In genomic region chr10:75013007-75013406, GRCh38 we compare ENCODE assay signal across 21 cellular contexts.
DNase-seq lines count a peak whose midpoint lies in the region; ATAC-seq and TF ChIP-seq lines count a peak whose summit lies in the region.
"Had no signal": no experiment of that assay in that cellular context is flagged by ENCODE, and none has a peak within 500 bp of the region (broad histone marks: within the 10 kb centered on the region; RNA-seq: fewer than 3 reads in every experiment).

No MANE protein-coding gene starts in this region.

- no peaks in the 10 kb centered on the region for H3K27me3 ChIP-seq in MM.1S (replicated peaks; ENCODE audit: insufficient read depth, low read length)
- no peaks in the 10 kb centered on the region for H3K27me3 ChIP-seq in subcutaneous abdominal adipose tissue (ENCODE audit: control insufficient read depth in 5 of 5, insufficient read depth in 4 of 5, low read length in 5 of 5)
- H3K27me3 ChIP-seq: left lung, neutrophil, vagina had no signal

- H3K4me2 ChIP-seq in MM.1S (ENCODE audit: low read depth, low read length): peak overlapping the region; percentile 48; the same call in 1 of the 2 replicates

- H3K4me1 ChIP-seq in MM.1S (ENCODE audit: low read length) (peaks cover 69% of the 10 kb centered on the region), subcutaneous abdominal adipose tissue (ENCODE audit: control insufficient read depth in 5 of 5, insufficient read depth in 5 of 5, low read length in 5 of 5) (peaks cover 0 to 18% (median 11%) of the 10 kb centered on the region in 5 donors)

- H3K36me3 Mint-ChIP-seq in activated naive CD4-positive, alpha-beta T cell treated with anti-CD3 and anti-CD28 coated beads for 36 hours (ENCODE audit: low read depth): peaks cover 5% of the 10 kb centered on the region
- peaks cover 4% of the 10 kb centered on the region for H3K36me3 Mint-ChIP-seq in central memory CD8-positive, alpha-beta T cell (ENCODE audit: insufficient read depth)

- no peaks in the 10 kb centered on the region for H3K9me2 ChIP-seq in MM.1S (replicated peaks; ENCODE audit: insufficient read depth, low read length)

- H3K9me3 Mint-ChIP-seq in activated naive CD4-positive, alpha-beta T cell treated with anti-CD3 and anti-CD28 coated beads for 36 hours: no peaks in the 10 kb centered on the region
- no peaks in the 10 kb centered on the region for H3K9me3 Mint-ChIP-seq in central memory CD8-positive, alpha-beta T cell
- H3K9me3 Mint-ChIP-seq: HFFc6 had no signal

- no peaks in the 10 kb centered on the region for H3K79me2 ChIP-seq in MM.1S (ENCODE audit: low read length)

- no peak overlapping the region for H3K4me3 Mint-ChIP-seq in activated naive CD4-positive, alpha-beta T cell treated with anti-CD3 and anti-CD28 coated beads for 36 hours
- H3K4me3 Mint-ChIP-seq in central memory CD8-positive, alpha-beta T cell: no peak overlapping the region
- H3K4me3 Mint-ChIP-seq: HFFc6 had no signal

- peaks cover 37% of the 10 kb centered on the region for H3K4me1 Mint-ChIP-seq in activated naive CD4-positive, alpha-beta T cell treated with anti-CD3 and anti-CD28 coated beads for 36 hours (ENCODE audit: low read depth)
- H3K4me1 Mint-ChIP-seq in central memory CD8-positive, alpha-beta T cell: peaks cover 25% of the 10 kb centered on the region

- no peak for TF ChIP-seq CTCF in MM.1S (IDR thresholded peaks at IDR 0.05; ENCODE audit: low read length)

- H3F3A ChIP-seq in MM.1S (ENCODE audit: insufficient read depth, low read length): peaks cover 28% of the 10 kb centered on the region

- H3K27ac ChIP-seq in MM.1S (ENCODE audit: low read length) (peak overlapping the region; percentile 81; the same call in 1 of the 2 replicates), subcutaneous abdominal adipose tissue (ENCODE audit: low read depth, low read length) (peak overlapping the region; percentile 10)
- H3K27ac ChIP-seq: left lung, neutrophil, VCaP had no signal

- DNase-seq in activated naive CD4-positive, alpha-beta T cell treated with anti-CD3 and anti-CD28 coated beads for 36 hours: no peak
- no peak for DNase-seq in activated naive CD4-positive, alpha-beta T cell treated with Interleukin-2 at 50 U/mL for 16 hours
- DNase-seq in MM.1S (no peak), DMS79 (lab: John Stamatoyannopoulos, UW) (no peak), ACHN (no peak)
- DNase-seq in central memory CD8-positive, alpha-beta T cell (ENCODE audit: low spot score in 2 of 2): no peak
- DNase-seq: activated gamma-delta T cell treated with Interleukin-2 at 50 U/mL for 16 hours; DMS79 treated with DMSO at 0.1 percent for 48 hours; HFFc6; left lung; NCI-H1092; NCI-H2107; NCI-H510A treated with DMSO at 0.1 percent for 48 hours; stimulated activated CD4-positive, alpha-beta T cell treated with anti-CD3 and anti-CD28 coated beads, Interleukin-4, amount 100 ng/mL, for 4 hours; T-helper 1 cell had no signal

- H3K27me3 Mint-ChIP-seq in activated naive CD4-positive, alpha-beta T cell treated with anti-CD3 and anti-CD28 coated beads for 36 hours (ENCODE audit: low read depth): no peaks in the 10 kb centered on the region
- no peaks in the 10 kb centered on the region for H3K27me3 Mint-ChIP-seq in central memory CD8-positive, alpha-beta T cell

- H4K20me1 ChIP-seq in MM.1S (ENCODE audit: insufficient read depth, low read length): no peaks in the 10 kb centered on the region

- in situ Hi-C loops in ACHN (cut with HindIII; ENCODE audit: low pct_ligation_motif_present, low pct_unique_long_range_greater_than_20kb, low sequenced_read_pairs): loop anchor here (25.0 kb wide), 1 partner anchor 751 kb away; no protein-coding TSS in a partner anchor

- H3K9ac ChIP-seq in MM.1S (ENCODE audit: low read length): no peak overlapping the region
- no peak overlapping the region for H3K9ac ChIP-seq in subcutaneous abdominal adipose tissue (ENCODE audit: low read length in 5 of 5)

- H2AFZ ChIP-seq in MM.1S (ENCODE audit: low read length): no peak overlapping the region

- CTCF ChIA-PET in activated naive CD4-positive, alpha-beta T cell treated with anti-CD3 and anti-CD28 coated beads for 36 hours (lab: Charles Lee): interaction anchor here (1.0 to 1.1 kb wide), 3 partner anchors 8 to 85 kb away, joined by 3 to 4 read pairs (median 3); no protein-coding TSS in a partner anchor

- no peak for ATAC-seq in central memory CD8-positive, alpha-beta T cell (replicated peaks; ENCODE audit: extremely low read depth, poor library complexity, severe bottlenecking)
- no peak for ATAC-seq in GM19023 (IDR thresholded peaks at IDR 0.05; ENCODE audit: unreplicated experiment)
- ATAC-seq: left lung, Right ventricle myocardium inferior had no signal

- H3K4me3 ChIP-seq in MM.1S (ENCODE audit: low read length) (no peak overlapping the region), subcutaneous abdominal adipose tissue (ENCODE audit: low read depth in 1 of 5, low read length in 5 of 5) (no peak overlapping the region)
- H3K4me3 ChIP-seq: left lung, vagina had no signal

- peak overlapping the region; percentile 79 for H3K27ac Mint-ChIP-seq in activated naive CD4-positive, alpha-beta T cell treated with anti-CD3 and anti-CD28 coated beads for 36 hours
- peak overlapping the region; percentile 93 for H3K27ac Mint-ChIP-seq in central memory CD8-positive, alpha-beta T cell (ENCODE audit: low read depth)
- H3K27ac Mint-ChIP-seq: HFFc6 had no signal

- intact Hi-C loops in activated naive CD4-positive, alpha-beta T cell treated with anti-CD3 and anti-CD28 coated beads for 36 hours (cut with micrococcal nuclease): loop anchor here (1.0 to 5.0 kb wide), 2 partner anchors 35 to 186 kb away; partner anchors contain the start of gene KAT6B

- H3K36me3 ChIP-seq in MM.1S (replicated peaks; ENCODE audit: insufficient read depth, low read length): no peaks in the 10 kb centered on the region
- H3K36me3 ChIP-seq in subcutaneous abdominal adipose tissue (ENCODE audit: control insufficient read depth in 5 of 5, insufficient read depth in 5 of 5, low read length in 5 of 5): peaks cover 0 to 13% (median 7%) of the 10 kb centered on the region in 5 donors
- H3K36me3 ChIP-seq: vagina had no signal

- H3K9me3 ChIP-seq in MM.1S (replicated peaks; ENCODE audit: insufficient read depth, low read length): no peaks in the 10 kb centered on the region
- no peaks in the 10 kb centered on the region for H3K9me3 ChIP-seq in subcutaneous abdominal adipose tissue (ENCODE audit: control insufficient read depth in 5 of 5, low read length in 5 of 5)
- H3K9me3 ChIP-seq: left lung, neutrophil, vagina had no signal
